ENCODE assay signal across 11 cellular contexts in the genomic region with DNA sequence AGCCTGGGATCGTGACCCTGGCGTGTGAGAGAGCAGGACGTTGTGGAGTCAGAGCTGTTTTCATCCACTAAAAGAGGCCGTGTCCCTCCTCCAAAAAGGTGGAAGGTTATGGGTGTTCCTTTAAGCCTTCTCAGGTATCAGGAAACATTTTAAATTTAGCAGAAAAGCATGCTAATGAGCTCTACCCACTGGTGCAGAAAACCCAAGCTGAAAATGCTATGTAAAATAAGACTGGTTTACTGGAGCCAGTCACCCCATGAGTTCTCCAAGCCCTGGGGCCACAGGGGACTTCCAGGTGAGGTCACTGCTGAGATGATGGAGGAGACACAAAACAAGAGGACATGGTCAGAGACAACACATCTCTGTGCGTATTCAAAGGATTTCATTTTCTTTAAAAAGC. TPM values are rescaled to one million over a fixed set of nuclear protein-coding genes. Genes with fewer than 3 reads are reported as not detected.
DNase-seq lines count a peak whose midpoint lies in the region; ATAC-seq and TF ChIP-seq lines count a peak whose summit lies in the region.
"Had no signal": no experiment of that assay in that cellular context is flagged by ENCODE, and none has a peak within 500 bp of the region (broad histone marks: within the 10 kb centered on the region; RNA-seq: fewer than 3 reads in every experiment).

No MANE protein-coding gene starts in this region.

- no peaks in the 10 kb centered on the region for H3K27me3 ChIP-seq in cardiac muscle cell
- H3K27me3 ChIP-seq in duodenal mucosa (ENCODE audit: control insufficient read depth in 1 of 2, insufficient read depth in 2 of 2, low read length in 2 of 2) = no peaks in the 10 kb centered on the region

- peaks cover 38% of the 10 kb centered on the region for H3K36me3 ChIP-seq in cardiac muscle cell
- H3K36me3 ChIP-seq in duodenal mucosa (ENCODE audit: control insufficient read depth in 1 of 2, insufficient read depth in 2 of 2, low read length in 2 of 2) = peaks cover 45 to 48% of the 10 kb centered on the region in 2 donors

- TF ChIP-seq CTCF in cardiac muscle cell (IDR thresholded peaks at IDR 0.05; ENCODE audit: low read depth, low read length) = no peak

- intact Hi-C loops in cardiac septum (cut with DNase I) = no loop called here

- in situ Hi-C loops in G401 (cut with HindIII; ENCODE audit: low sequenced_read_pairs) = no loop called here

- no peak for DNase-seq in cardiac muscle cell (ENCODE audit: low read depth in 1 of 2, low spot score in 1 of 2)
- no peak for DNase-seq in cardiac septum (ENCODE audit: low spot score)
- no peak for DNase-seq in globus pallidus (ENCODE audit: low spot score)
- DNase-seq in AG20443 (ENCODE audit: low spot score) = no peak
- no peak for DNase-seq in central memory CD4-positive, alpha-beta T cell
- no peak for DNase-seq in G401 (ENCODE audit: low spot score)
- DNase-seq: Caco-2, NCI-H446 treated with DMSO at 0.1 percent for 48 hours had no signal

- peak; percentile 62 for ATAC-seq in HG03108 (IDR thresholded peaks at IDR 0.05; ENCODE audit: unreplicated experiment)
- ATAC-seq: esophagus mucosa had no signal

- H3K27ac ChIP-seq in cardiac muscle cell = peak overlapping the region; percentile 39
- H3K27ac ChIP-seq in duodenal mucosa (ENCODE audit: low read depth, low read length) = peak overlapping the region; percentile 72

- H3K4me3 ChIP-seq in cardiac muscle cell (no peak overlapping the region), duodenal mucosa (ENCODE audit: low read depth in 1 of 2, low read length in 2 of 2) (no peak overlapping the region)

- peak overlapping the region in 1 of 2 donors; percentile 27 for H3K9ac ChIP-seq in duodenal mucosa (ENCODE audit: low read depth in 1 of 2, low read length in 2 of 2)

- no peaks in the 10 kb centered on the region for H3K4me1 ChIP-seq in cardiac muscle cell (ENCODE audit: low read depth)
- H3K4me1 ChIP-seq in duodenal mucosa (ENCODE audit: control insufficient read depth in 1 of 2, insufficient read depth in 2 of 2, low read length in 2 of 2) = peaks cover 74 to 90% of the 10 kb centered on the region in 2 donors

- H3K9me3 ChIP-seq in cardiac muscle cell (ENCODE audit: low read depth) (no peaks in the 10 kb centered on the region), duodenal mucosa (ENCODE audit: control insufficient read depth in 1 of 2, low read length in 2 of 2) (no peaks in the 10 kb centered on the region)
- H3K9me3 ChIP-seq: Caco-2 had no signal

RNA-seq across cellular contexts. Expression of gene PRKAB1, which starts 14.0 kb away (rescaled TPM):
- total RNA-seq in cardiac muscle cell (35.1 and 184 TPM in 2 replicates), cardiac septum (12.2 TPM)
- 35.8 and 52.6 TPM in 2 replicates for polyA plus RNA-seq in cardiac muscle cell
- total RNA-seq in G401 (2014; rRNA removed; shearing (Covaris generic)) = 13.6 and 20.3 TPM in 2 replicates
